1 cellular context compared by ENCODE assay signal in genomic region chr19:17337675-17338439, GRCh38.
TF ChIP-seq lines count a peak whose summit lies in the region.

No MANE protein-coding gene starts in this region.

TF ChIP-seq in H1, 55 proteins besides CTCF, POLR2A, EP300 and RAD21:
- TF ChIP-seq HDAC2 (IDR thresholded peaks at IDR 0.05; ENCODE audit: borderline replicate concordance in 1 of 2, low read depth in 2 of 2, low read length in 2 of 2): peak in 1 of 2 experiments; percentile 19; a peak in 1 of 4 replicates
- peak; percentile 4 for TF ChIP-seq TAF7 (optimal IDR thresholded peaks at IDR 0.05; ENCODE audit: borderline replicate concordance, low read depth, low read length)
- TF ChIP-seq EGR1 (IDR thresholded peaks at IDR 0.05; ENCODE audit: borderline replicate concordance, low read depth, low read length): no peak
- TF ChIP-seq USF2 (IDR thresholded peaks at IDR 0.05; ENCODE audit: low read length): no peak
- TF ChIP-seq CBX5 (IDR thresholded peaks at IDR 0.05; ENCODE audit: low read depth, low read length): no peak
- no peak for TF ChIP-seq BCL11A (IDR thresholded peaks at IDR 0.05; ENCODE audit: low read depth in 2 of 2, low read length in 2 of 2)
- TF ChIP-seq CHD1 (IDR thresholded peaks at IDR 0.05; ENCODE audit: low read depth, low read length): no peak
- no peak for TF ChIP-seq JUND (IDR thresholded peaks at IDR 0.05; ENCODE audit: low read length)
- no peak for TF ChIP-seq EZH2 (IDR thresholded peaks at IDR 0.05; ENCODE audit: low read depth, low read length, severe bottlenecking)
- TF ChIP-seq FOSL1 (IDR thresholded peaks at IDR 0.05; ENCODE audit: insufficient read depth, low read depth, low read length): no peak
- no peak for TF ChIP-seq CEBPB (IDR thresholded peaks at IDR 0.05; ENCODE audit: low read depth, low read length)
- TF ChIP-seq YY1 (IDR thresholded peaks at IDR 0.05; ENCODE audit: low read depth, low read length): no peak
- no peak for TF ChIP-seq POLR2AphosphoS5 (IDR thresholded peaks at IDR 0.05; ENCODE audit: low read depth, low read length)
- TF ChIP-seq ASH2L (IDR thresholded peaks at IDR 0.05; ENCODE audit: low read length): no peak
- TF ChIP-seq BACH1 (IDR thresholded peaks at IDR 0.05; ENCODE audit: low read length): no peak
- TF ChIP-seq CHD2 (IDR thresholded peaks at IDR 0.05; ENCODE audit: low read length): 0 out of 2 replicates have a peak, but pooled peaks have one; percentile 26
- no peak for TF ChIP-seq CBX8 (IDR thresholded peaks at IDR 0.05; ENCODE audit: borderline replicate concordance, low read depth, low read length)
- TF ChIP-seq RFX5 (IDR thresholded peaks at IDR 0.05; ENCODE audit: borderline replicate concordance, low read depth, low read length): no peak
- TF ChIP-seq JUN (IDR thresholded peaks at IDR 0.05; ENCODE audit: low read depth, low read length): no peak
- TF ChIP-seq SAP30 (IDR thresholded peaks at IDR 0.05; ENCODE audit: insufficient read depth, insufficient replicate concordance, low read length): peak; percentile 38
- no peak for TF ChIP-seq MAFK (IDR thresholded peaks at IDR 0.05; ENCODE audit: low read depth, low read length)
- TF ChIP-seq SP4 (IDR thresholded peaks at IDR 0.05; ENCODE audit: low read length): no peak
- TF ChIP-seq TEAD4 (IDR thresholded peaks at IDR 0.05; ENCODE audit: low read depth, low read length): no peak
- peak; percentile 70 for TF ChIP-seq PHF8 (conservative IDR thresholded peaks at IDR 0.05; ENCODE audit: low read depth, low read length)
- no peak; the same call in 1 of the 2 replicates for TF ChIP-seq KDM5A (IDR thresholded peaks at IDR 0.05; ENCODE audit: low read length)
- no peak for TF ChIP-seq SP2 (IDR thresholded peaks at IDR 0.05; ENCODE audit: low read length)
- TF ChIP-seq SIRT6 (IDR thresholded peaks at IDR 0.05; ENCODE audit: low read length): no peak
- TF ChIP-seq ATF3 (IDR thresholded peaks at IDR 0.05; ENCODE audit: insufficient read depth, low read depth, low read length): no peak
- TF ChIP-seq CTBP2 (IDR thresholded peaks at IDR 0.05; ENCODE audit: borderline replicate concordance, insufficient read depth, insufficient read length, low read length): no peak
- no peak for TF ChIP-seq NRF1 (IDR thresholded peaks at IDR 0.05; ENCODE audit: low read depth, low read length)
- TF ChIP-seq TAF1 (IDR thresholded peaks at IDR 0.05; ENCODE audit: low read depth, low read length): 0 out of 2 replicates have a peak, but pooled peaks have one; percentile 5
- TF ChIP-seq ATF2 (IDR thresholded peaks at IDR 0.05; ENCODE audit: low read length): no peak
- no peak for TF ChIP-seq SIX5 (IDR thresholded peaks at IDR 0.05; ENCODE audit: low read depth, low read length)
- no peak for TF ChIP-seq TCF12 (IDR thresholded peaks at IDR 0.05; ENCODE audit: low read depth, low read length)
- no peak for TF ChIP-seq NANOG (IDR thresholded peaks at IDR 0.05; ENCODE audit: insufficient read depth, low read depth, low read length, poor library complexity, severe bottlenecking)
- peak; percentile 63 for TF ChIP-seq KDM4A (IDR thresholded peaks at IDR 0.05; ENCODE audit: low read depth, low read length, severe bottlenecking)
- no peak for TF ChIP-seq CHD7 (IDR thresholded peaks at IDR 0.05; ENCODE audit: insufficient replicate concordance, low read length)
